ENCODE assay signal across 13 cellular contexts in genomic region chr9:97419315-97419867, GRCh38. TPM values are rescaled to one million over a fixed set of nuclear protein-coding genes. Genes with fewer than 3 reads are reported as not detected.
DNase-seq lines count a peak whose midpoint lies in the region; ATAC-seq, FAIRE-seq and TF ChIP-seq lines count a peak whose summit lies in the region.
"Had no signal": no experiment of that assay in that cellular context is flagged by ENCODE, and none has a peak within 500 bp of the region (broad histone marks: within the 10 kb centered on the region; RNA-seq: fewer than 3 reads in every experiment).

No MANE protein-coding gene starts in this region.

- CTCF ChIA-PET in activated CD4-positive, alpha-beta T cell treated with anti-CD3 and anti-CD28 coated beads for 36 hours (lab: Charles Lee), result interaction anchor here (3.1 kb wide), 1 partner anchor 179 kb away, joined by 12 read pairs; no protein-coding TSS in a partner anchor

- H3K27ac ChIP-seq in small intestine (ENCODE audit: low read depth in 1 of 2, low read length in 1 of 2), result peak overlapping the region; percentile 12 to 39
- H3K27ac ChIP-seq: neutrophil had no signal

- intact Hi-C loops in activated CD4-positive, alpha-beta T cell treated with anti-CD3 and anti-CD28 coated beads, Interleukin-2, amount 10 ng/mL, durations not matched to agents 24 days and 14 days (cut with micrococcal nuclease), result no loop called here
- intact Hi-C loops in activated CD4-positive, alpha-beta T cell treated with anti-CD3 and anti-CD28 coated beads for 36 hours (cut with DNase I, micrococcal nuclease), result no loop called here

- H3K9me3 ChIP-seq in small intestine (ENCODE audit: control insufficient read depth, low read depth), result no peaks in the 10 kb centered on the region
- H3K9me3 ChIP-seq: neutrophil had no signal

- H3K36me3 Mint-ChIP-seq in activated CD4-positive, alpha-beta T cell treated with anti-CD3 and anti-CD28 coated beads, Interleukin-2, amount 10 ng/mL, durations not matched to agents 24 days and 14 days (ENCODE audit: low read depth), result peaks cover 13% of the 10 kb centered on the region
- H3K36me3 Mint-ChIP-seq in activated CD4-positive, alpha-beta T cell treated with anti-CD3 and anti-CD28 coated beads for 36 hours (ENCODE audit: low read depth), result peaks cover 2% of the 10 kb centered on the region
- peaks cover 9% of the 10 kb centered on the region for H3K36me3 Mint-ChIP-seq in progenitor cell of endocrine pancreas (ENCODE audit: insufficient read depth)

- H3K4me3 ChIP-seq in small intestine (ENCODE audit: low read depth in 1 of 2, low read length in 2 of 2), result no peak overlapping the region

- no peaks in the 10 kb centered on the region for H3K36me3 ChIP-seq in small intestine (ENCODE audit: control insufficient read depth in 2 of 2, insufficient read depth in 2 of 2, low read length in 2 of 2)
- H3K36me3 ChIP-seq: neutrophil had no signal

- H3K4me1 ChIP-seq in small intestine (ENCODE audit: control insufficient read depth in 2 of 2, insufficient read depth in 1 of 2, low read depth in 1 of 2, low read length in 1 of 2), result peaks cover 11 to 16% of the 10 kb centered on the region in 2 donors

- TF ChIP-seq CTCF in progenitor cell of endocrine pancreas (IDR thresholded peaks at IDR 0.05; ENCODE audit: unreplicated experiment), result no peak

- no peaks in the 10 kb centered on the region for H3K9me3 Mint-ChIP-seq in activated CD4-positive, alpha-beta T cell treated with anti-CD3 and anti-CD28 coated beads, Interleukin-2, amount 10 ng/mL, durations not matched to agents 24 days and 14 days
- H3K9me3 Mint-ChIP-seq in activated CD4-positive, alpha-beta T cell treated with anti-CD3 and anti-CD28 coated beads for 36 hours (ENCODE audit: low read depth), result peaks cover 7% of the 10 kb centered on the region
- H3K9me3 Mint-ChIP-seq in progenitor cell of endocrine pancreas (ENCODE audit: low read depth), result peaks cover 13% of the 10 kb centered on the region

- peaks cover 19% of the 10 kb centered on the region for H3K4me1 Mint-ChIP-seq in activated CD4-positive, alpha-beta T cell treated with anti-CD3 and anti-CD28 coated beads, Interleukin-2, amount 10 ng/mL, durations not matched to agents 24 days and 14 days
- H3K4me1 Mint-ChIP-seq in activated CD4-positive, alpha-beta T cell treated with anti-CD3 and anti-CD28 coated beads for 36 hours, result peaks cover 14% of the 10 kb centered on the region
- H3K4me1 Mint-ChIP-seq in progenitor cell of endocrine pancreas (ENCODE audit: low read depth), result peaks cover 18% of the 10 kb centered on the region

- 5 to 35% (median 34%) methylated on average over 2 of the region's 2 CpGs for WGBS in small intestine, 3 donors

- no peak overlapping the region for H3K27ac Mint-ChIP-seq in activated CD4-positive, alpha-beta T cell treated with anti-CD3 and anti-CD28 coated beads, Interleukin-2, amount 10 ng/mL, durations not matched to agents 24 days and 14 days
- H3K27ac Mint-ChIP-seq in activated CD4-positive, alpha-beta T cell treated with anti-CD3 and anti-CD28 coated beads for 36 hours, result no peak overlapping the region
- no peak overlapping the region for H3K27ac Mint-ChIP-seq in progenitor cell of endocrine pancreas
- H3K27ac Mint-ChIP-seq: activated naive CD8-positive, alpha-beta T cell treated with anti-CD3 and anti-CD28 coated beads, Interleukin-2, amount 10 ng/mL, durations not matched to agents 7 days and 5 days had no signal

- H3K27me3 ChIP-seq in small intestine (ENCODE audit: control insufficient read depth in 2 of 2, insufficient read depth in 2 of 2, low read length in 2 of 2), result no peaks in the 10 kb centered on the region
- H3K27me3 ChIP-seq: neutrophil had no signal

- POLR2A ChIA-PET in activated CD4-positive, alpha-beta T cell treated with anti-CD3 and anti-CD28 coated beads for 36 hours (lab: Charles Lee), result no interaction called here

- no peak for FAIRE-seq in small intestine (lab: Jason Lieb, UNC)

- H3K27me3 Mint-ChIP-seq in activated CD4-positive, alpha-beta T cell treated with anti-CD3 and anti-CD28 coated beads, Interleukin-2, amount 10 ng/mL, durations not matched to agents 24 days and 14 days, result no peaks in the 10 kb centered on the region
- H3K27me3 Mint-ChIP-seq in activated CD4-positive, alpha-beta T cell treated with anti-CD3 and anti-CD28 coated beads for 36 hours, result no peaks in the 10 kb centered on the region
- no peaks in the 10 kb centered on the region for H3K27me3 Mint-ChIP-seq in progenitor cell of endocrine pancreas
- H3K27me3 Mint-ChIP-seq: activated naive CD8-positive, alpha-beta T cell treated with anti-CD3 and anti-CD28 coated beads, Interleukin-2, amount 10 ng/mL, durations not matched to agents 7 days and 5 days had no signal

- no peak overlapping the region for H3K4me3 Mint-ChIP-seq in activated CD4-positive, alpha-beta T cell treated with anti-CD3 and anti-CD28 coated beads, Interleukin-2, amount 10 ng/mL, durations not matched to agents 24 days and 14 days
- H3K4me3 Mint-ChIP-seq in activated CD4-positive, alpha-beta T cell treated with anti-CD3 and anti-CD28 coated beads for 36 hours, result no peak overlapping the region
- H3K4me3 Mint-ChIP-seq in progenitor cell of endocrine pancreas (ENCODE audit: low read depth), result no peak overlapping the region
- H3K4me3 Mint-ChIP-seq: activated naive CD8-positive, alpha-beta T cell treated with anti-CD3 and anti-CD28 coated beads, Interleukin-2, amount 10 ng/mL, durations not matched to agents 7 days and 5 days had no signal

- ATAC-seq in activated CD4-positive, alpha-beta T cell treated with anti-CD3 and anti-CD28 coated beads for 36 hours, result no peak
- ATAC-seq in GM21423 (IDR thresholded peaks at IDR 0.05; ENCODE audit: unreplicated experiment), result no peak

- peak; percentile 46 for DNase-seq in activated CD4-positive, alpha-beta T cell treated with anti-CD3 and anti-CD28 coated beads, Interleukin-2, amount 10 ng/mL, durations not matched to agents 24 days and 14 days
- no peak for DNase-seq in activated CD4-positive, alpha-beta T cell treated with anti-CD3 and anti-CD28 coated beads for 36 hours
- peak; percentile 9 for DNase-seq in astrocyte of the hippocampus (ENCODE audit: low read depth, low spot score)
- peak; percentile 41 for DNase-seq in glomerular endothelial cell (ENCODE audit: extremely low read depth, low read depth, low spot score)
- DNase-seq in small intestine, result peak; percentile 86
- no peak for DNase-seq in progenitor cell of endocrine pancreas (ENCODE audit: low spot score, unreplicated experiment)
- DNase-seq in stimulated activated CD4-positive, alpha-beta T cell treated with anti-CD3 and anti-CD28 coated beads, Interleukin-2, amount 100 ng/mL, for 48 hours, result no peak
- DNase-seq: 8988T; activated naive CD8-positive, alpha-beta T cell treated with anti-CD3 and anti-CD28 coated beads, Interleukin-2, amount 10 ng/mL, durations not matched to agents 7 days and 5 days; NCI-H1105; stimulated activated CD4-positive, alpha-beta T cell treated with anti-CD3 and anti-CD28 coated beads, Interleukin-4, amount 100 ng/mL, for 4 hours had no signal

RNA-seq across cellular contexts. Expression of gene TDRD7, which starts 7.5 kb away (rescaled TPM):
- total RNA-seq in activated CD4-positive, alpha-beta T cell treated with anti-CD3 and anti-CD28 coated beads, Interleukin-2, amount 10 ng/mL, durations not matched to agents 24 days and 14 days, result 5.5 and 6.3 TPM in 2 replicates
- 1 to 10 TPM; 9.3 TPM for total RNA-seq in activated CD4-positive, alpha-beta T cell treated with anti-CD3 and anti-CD28 coated beads for 36 hours
- 9.5 and 13.5 TPM in 2 replicates for total RNA-seq in glomerular endothelial cell
- polyA plus RNA-seq in small intestine, result 10 to 100 TPM; 15.2 to 23.9 (median 16.8) TPM
- 12.8 and 14.2 TPM in 2 replicates for total RNA-seq in progenitor cell of endocrine pancreas

Comparison
In these comparisons a context has a peak if more than half of its experiments do, and no peak if none do; other contexts are left out.
1. DNase-seq: peak in activated CD4-positive, alpha-beta T cell treated with anti-CD3 and anti-CD28 coated beads, Interleukin-2, amount 10 ng/mL, durations not matched to agents 24 days and 14 days (single experiment), astrocyte of the hippocampus (single experiment), glomerular endothelial cell (single experiment) and small intestine (single experiment); none in activated CD4-positive, alpha-beta T cell treated with anti-CD3 and anti-CD28 coated beads for 36 hours (single experiment), progenitor cell of endocrine pancreas (single experiment) and stimulated activated CD4-positive, alpha-beta T cell treated with anti-CD3 and anti-CD28 coated beads, Interleukin-2, amount 100 ng/mL, for 48 hours (0 of 2).